Comparison of ENCODE assay signal across 12 cellular contexts in genomic region chr2:192197387-192197786, GRCh38. TPM values are rescaled to one million over a fixed set of nuclear protein-coding genes. Genes with fewer than 3 reads are reported as not detected.
DNase-seq lines count a peak whose midpoint lies in the region; ATAC-seq, FAIRE-seq and TF ChIP-seq lines count a peak whose summit lies in the region.
"Had no signal": no experiment of that assay in that cellular context is flagged by ENCODE, and none has a peak within 500 bp of the region (broad histone marks: within the 10 kb centered on the region; RNA-seq: fewer than 3 reads in every experiment).

No MANE protein-coding gene starts in this region.

- H3K27ac ChIP-seq in HepG2 (ENCODE audit: extremely low read length, insufficient read depth, low read length): no peak overlapping the region
- H3K27ac ChIP-seq: lower lobe of right lung, sigmoid colon had no signal

- POLR2A ChIA-PET in HepG2 (lab: Yijun Ruan, JAX): no interaction called here

- TF ChIP-seq CTCF in astrocyte of the cerebellum (IDR thresholded peaks at IDR 0.05; ENCODE audit: low read depth, low read length, missing control alignments): peak; percentile 12
- TF ChIP-seq CTCF in kidney epithelial cell (IDR thresholded peaks at IDR 0.05; ENCODE audit: insufficient read depth, low read length, poor library complexity, severe bottlenecking): peak; percentile 17
- TF ChIP-seq CTCF in HepG2 (CRISPR knock-in tag; IDR thresholded peaks at IDR 0.05): no peak

- no peak overlapping the region for H3K9ac ChIP-seq in HepG2 (ENCODE audit: insufficient read depth, low read depth, low read length)

- FAIRE-seq in HepG2 (lab: Jason Lieb, UNC): no peak

- no peak for TF ChIP-seq EP300 in Ishikawa (IDR thresholded peaks at IDR 0.05; ENCODE audit: borderline replicate concordance)
- TF ChIP-seq EP300 in HepG2 (IDR thresholded peaks at IDR 0.05; ENCODE audit: low read depth in 2 of 2, low read length in 2 of 2): no peak
- TF ChIP-seq EP300 in HepG2 (CRISPR knock-in tag; IDR thresholded peaks at IDR 0.05; ENCODE audit: borderline replicate concordance): no peak

- no peaks in the 10 kb centered on the region for H3K79me2 ChIP-seq in HepG2 (ENCODE audit: insufficient read depth, low read length)

- 60% methylated on average over 2 of the region's 2 CpGs for WGBS in HepG2 (ENCODE audit: low lambda C conversion rate)

- H3K27me3 ChIP-seq in kidney epithelial cell (ENCODE audit: control insufficient read depth, insufficient read depth, low read length): peaks cover 47% of the 10 kb centered on the region
- H3K27me3 ChIP-seq in HepG2 (ENCODE audit: control insufficient read depth in 1 of 2, insufficient read depth in 2 of 2, low read length in 2 of 2): peaks cover 12 to 44% of the 10 kb centered on the region in 2 experiments; a peak in 4 of 5 replicates

- no peak for TF ChIP-seq POLR2A in HepG2 (IDR thresholded peaks at IDR 0.05; ENCODE audit: insufficient read depth in 1 of 2, low read depth in 2 of 2, low read length in 2 of 2)

- H3K4me3 ChIP-seq in astrocyte of the cerebellum (ENCODE audit: low read depth, low read length) (no peak overlapping the region), kidney epithelial cell (ENCODE audit: low read depth, low read length) (no peak overlapping the region), HepG2 (replicated peaks in 1 of 3; ENCODE audit: insufficient read depth in 1 of 3, low read depth in 2 of 3, low read length in 3 of 3) (no peak overlapping the region)
- H3K4me3 ChIP-seq: lower lobe of right lung, sigmoid colon had no signal

- DNase-seq in AG20443 (ENCODE audit: low spot score): peak; percentile 4
- no peak for DNase-seq in astrocyte of the cerebellum (ENCODE audit: low read depth)
- no peak for DNase-seq in kidney epithelial cell (ENCODE audit: low read depth)
- DNase-seq in NCI-H2196 treated with DMSO at 0.1 percent for 48 hours (lab: John Stamatoyannopoulos, UW; ENCODE audit: unreplicated experiment): no peak
- DNase-seq in ureter (ENCODE audit: low spot score): no peak
- no peak for DNase-seq in HepG2 (ENCODE audit: low spot score)
- no peak for DNase-seq in activated gamma-delta T cell (lab: John Stamatoyannopoulos, UW)
- DNase-seq: activated CD4-positive, alpha-beta T cell treated with anti-CD3 and anti-CD28 coated beads, Interleukin-2, amount 10 ng/mL, durations not matched to agents 24 days and 14 days; lower lobe of right lung; sigmoid colon had no signal

- CTCF ChIA-PET in HepG2 (lab: Yijun Ruan, JAX; ENCODE audit: low intra/inter-chr PET ratio, low total read pairs): no interaction called here

- intact Hi-C loops in HepG2 (cut with micrococcal nuclease; ENCODE audit: unreplicated experiment): loop anchor here (10.0 kb wide), 1 partner anchor 357 kb away; no protein-coding TSS in a partner anchor

- BruUV-seq in HepG2 (replicated peaks; lab: Mats Ljungman, UMichigan): no TSS peak

- in situ Hi-C loops in astrocyte of the cerebellum (cut with HindIII; ENCODE audit: low sequenced_read_pairs): no loop called here
- in situ Hi-C loops in HepG2 (cut with HindIII; ENCODE audit: extremely low pct_ligation_motif_present, low pct_unique_long_range_greater_than_20kb): no loop called here

- no peaks in the 10 kb centered on the region for H3K9me3 ChIP-seq in HepG2 (ENCODE audit: low read length)
- H3K9me3 ChIP-seq: lower lobe of right lung, sigmoid colon had no signal

- TF ChIP-seq RAD21 in Ishikawa (IDR thresholded peaks at IDR 0.05; ENCODE audit: low read depth) (peak; percentile 33; the same call in 1 of the 2 replicates), HepG2 (CRISPR knock-in tag; IDR thresholded peaks at IDR 0.05) (no peak)

- no peaks in the 10 kb centered on the region for H4K20me1 ChIP-seq in HepG2 (ENCODE audit: insufficient read depth, low read length)

- no peaks in the 10 kb centered on the region for H3K36me3 ChIP-seq in kidney epithelial cell (ENCODE audit: control insufficient read depth, insufficient read depth, low read length)
- no peaks in the 10 kb centered on the region for H3K36me3 ChIP-seq in HepG2 (replicated peaks in 1 of 2; ENCODE audit: control insufficient read depth in 1 of 2, insufficient read depth in 2 of 2, low read length in 2 of 2)
- H3K36me3 ChIP-seq: lower lobe of right lung, sigmoid colon had no signal

- no peak overlapping the region for H3K4me2 ChIP-seq in HepG2 (ENCODE audit: low read depth, low read length)

- no peak overlapping the region for H2AFZ ChIP-seq in HepG2 (ENCODE audit: low read length)

- no peak for ATAC-seq in HepG2
- ATAC-seq: lower lobe of right lung had no signal

- H3K4me1 ChIP-seq in HepG2 (ENCODE audit: insufficient read depth, low read length): no peaks in the 10 kb centered on the region

TF ChIP-seq in Ishikawa, 13 proteins besides CTCF, POLR2A, EP300 and RAD21 (continues in another document):
- TF ChIP-seq TAF1 (IDR thresholded peaks at IDR 0.05; ENCODE audit: low read depth): no peak
- no peak for TF ChIP-seq ZBTB7A (IDR thresholded peaks at IDR 0.05; ENCODE audit: low read depth)
- no peak for TF ChIP-seq NFIC (IDR thresholded peaks at IDR 0.05)
- TF ChIP-seq MAX (IDR thresholded peaks at IDR 0.05): no peak
- no peak for TF ChIP-seq EGR1 (IDR thresholded peaks at IDR 0.05)
- TF ChIP-seq USF1 (IDR thresholded peaks at IDR 0.05): no peak

TF ChIP-seq in HepG2, 621 proteins besides CTCF, POLR2A, EP300 and RAD21:
- TF ChIP-seq SIN3B (IDR thresholded peaks at IDR 0.05; ENCODE audit: low read length) (no peak), HMGA1 (CRISPR knock-in tag; conservative IDR thresholded peaks at IDR 0.05) (no peak), USF2 (IDR thresholded peaks at IDR 0.05; ENCODE audit: low read depth, low read length) (no peak), USF2 (CRISPR knock-in tag; IDR thresholded peaks at IDR 0.05; ENCODE audit: borderline replicate concordance) (no peak), SMC3 (IDR thresholded peaks at IDR 0.05; ENCODE audit: low read length) (no peak)

RNA-seq across cellular contexts. Expression of gene TMEFF2, which starts 2.7 kb away (rescaled TPM):
- total RNA-seq in kidney epithelial cell (not detected in 2 replicates), ureter (4.8 TPM), HepG2 (2016; rRNA removed; fragmentation: Illumina TruSeq; extraction: Trizol) (not detected in 2 replicates)
- not detected in 2 replicates for total RNA-seq in HepG2 (2016; cell fraction: cytosol; rRNA removed; fragmentation: Illumina TruSeq; extraction: Trizol; ENCODE audit: low read depth)
- total RNA-seq in HepG2 (2016; cell fraction: insoluble cytoplasmic fraction; rRNA removed; fragmentation: Illumina TruSeq; extraction: Trizol): not detected in 2 replicates
- not detected in 2 replicates for total RNA-seq in HepG2 (2016; cell fraction: membrane; rRNA removed; fragmentation: Illumina TruSeq; extraction: Trizol)
- total RNA-seq in HepG2 (2016; cell fraction: nucleus; rRNA removed; fragmentation: Illumina TruSeq; extraction: Trizol): not detected in 2 replicates
- polyA plus RNA-seq in HepG2 (2011; rRNA removed): not detected in 2 replicates
- not detected in 2 replicates for polyA plus RNA-seq in HepG2 (2011; cell fraction: cytosol; rRNA removed)
- polyA plus RNA-seq in HepG2 (2011; cell fraction: nucleus; rRNA removed): not detected in 2 replicates
- polyA plus RNA-seq in HepG2 (2012): not detected in 2 replicates
- not detected in 2 replicates for polyA plus RNA-seq in HepG2 (2016; cell fraction: cytosol; fragmentation: Illumina TruSeq; extraction: Trizol; ENCODE audit: low read depth)
- not detected in 2 replicates for polyA plus RNA-seq in HepG2 (2016; cell fraction: insoluble cytoplasmic fraction; fragmentation: Illumina TruSeq; extraction: Trizol; ENCODE audit: low read depth)
- polyA plus RNA-seq in HepG2 (2016; cell fraction: membrane; fragmentation: Illumina TruSeq; extraction: Trizol; ENCODE audit: low read depth): not detected in 2 replicates
- not detected in 2 replicates for polyA plus RNA-seq in HepG2 (2016; cell fraction: nucleus; fragmentation: Illumina TruSeq; extraction: Trizol; ENCODE audit: insufficient read depth, low read depth)
- polyA minus RNA-seq in HepG2 (2011; rRNA and poly(A)+ RNA removed; ENCODE audit: low replicate concordance): 0.12 TPM in 1 of 2 replicates, not detected in the other
- not detected in 2 replicates for polyA minus RNA-seq in HepG2 (2011; cell fraction: cytosol; rRNA and poly(A)+ RNA removed)
- polyA minus RNA-seq in HepG2 (2011; cell fraction: nucleus; rRNA and poly(A)+ RNA removed): 0.13 and 0.25 TPM in 2 replicates
- total RNA-seq: activated CD4-positive, alpha-beta T cell treated with anti-CD3 and anti-CD28 coated beads, Interleukin-2, amount 10 ng/mL, durations not matched to agents 24 days and 14 days; fibroblast of villous mesenchyme; lower lobe of right lung had no signal
